ENCODE assay signal across 8 cellular contexts in the genomic region with DNA sequence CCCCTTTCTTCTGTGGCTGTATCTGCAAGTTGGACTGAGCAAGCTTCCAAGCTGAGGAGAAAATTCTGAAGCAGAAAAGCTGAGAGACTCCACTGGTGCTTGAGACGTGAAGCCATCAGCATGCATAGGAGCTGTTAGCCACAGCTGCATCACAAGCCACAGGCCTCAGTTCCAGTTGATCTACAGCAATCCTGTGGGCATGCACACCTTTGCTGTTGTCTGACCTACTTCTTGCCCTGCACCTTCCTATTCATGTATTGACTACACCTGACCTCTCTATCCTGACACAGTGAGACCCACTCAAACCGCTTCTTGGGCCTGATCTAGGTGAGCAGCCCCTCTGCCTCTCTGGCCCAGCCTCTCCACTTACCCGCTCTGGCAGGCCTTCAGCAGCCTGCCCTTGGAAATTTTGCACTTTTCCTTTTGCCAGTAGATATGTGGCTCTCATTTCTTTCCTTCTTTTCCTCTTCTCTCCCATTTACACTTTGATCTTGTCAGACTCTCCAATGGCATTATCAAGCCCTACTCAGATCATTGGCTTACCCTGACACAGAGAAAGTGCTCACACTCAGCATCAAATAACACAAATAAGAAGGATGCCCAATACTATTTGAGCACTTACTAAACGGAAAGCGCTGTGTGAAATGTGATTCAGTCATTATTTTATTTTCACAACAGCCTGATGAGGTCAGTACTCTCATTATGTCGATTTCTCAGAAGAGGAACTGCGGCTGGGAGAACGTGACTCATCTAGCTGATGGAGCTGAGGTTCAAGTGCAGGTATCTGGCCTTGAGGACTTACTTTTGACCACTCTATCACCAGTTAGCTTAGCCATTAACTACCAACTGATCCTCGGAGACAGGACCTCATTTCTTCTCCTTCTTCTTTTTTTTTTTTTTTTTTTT. TPM values are rescaled to one million over a fixed set of nuclear protein-coding genes. Genes with fewer than 3 reads are reported as not detected.
A peak's percentile ranks its signal among the peaks of the same experiment; 100 is the strongest.
DNase-seq lines count a peak whose midpoint lies in the region; ATAC-seq lines count a peak whose summit lies in the region.

No MANE protein-coding gene starts in this region.

- peak; percentile 90 for ATAC-seq in stimulated activated naive CD8-positive, alpha-beta T cell treated with anti-CD3 and anti-CD28 coated beads, Interleukin-15, amount 100 ng/mL, for 72 hours

- DNase-seq in Daoy (ENCODE audit: low read depth) (peak; percentile 93), H4 (ENCODE audit: low spot score) (peak; percentile 87), RPMI7951 (ENCODE audit: low read depth) (peak; percentile 77), fibroblast of gingiva (ENCODE audit: low read depth) (peak; percentile 84), NCI-H1105 treated with DMSO at 0.1 percent for 48 hours (lab: John Stamatoyannopoulos, UW) (no peak), NCI-H2171 (lab: John Stamatoyannopoulos, UW) (no peak), NCI-H2081 treated with DMSO at 0.1 percent for 48 hours (lab: John Stamatoyannopoulos, UW) (no peak)
- peak; percentile 40 to 60 for DNase-seq in stimulated activated naive CD8-positive, alpha-beta T cell treated with anti-CD3 and anti-CD28 coated beads, Interleukin-15, amount 100 ng/mL, for 72 hours

- H3K4me1 Mint-ChIP-seq in stimulated activated naive CD8-positive, alpha-beta T cell treated with anti-CD3 and anti-CD28 coated beads, Interleukin-15, amount 100 ng/mL, for 72 hours = peaks cover 19% of the 10 kb centered on the region

- H3K27ac Mint-ChIP-seq in stimulated activated naive CD8-positive, alpha-beta T cell treated with anti-CD3 and anti-CD28 coated beads, Interleukin-15, amount 100 ng/mL, for 72 hours = peak overlapping the region; percentile 4 to 90

- H3K9me3 Mint-ChIP-seq in stimulated activated naive CD8-positive, alpha-beta T cell treated with anti-CD3 and anti-CD28 coated beads, Interleukin-15, amount 100 ng/mL, for 72 hours = no peaks in the 10 kb centered on the region

- no peaks in the 10 kb centered on the region for H3K27me3 Mint-ChIP-seq in stimulated activated naive CD8-positive, alpha-beta T cell treated with anti-CD3 and anti-CD28 coated beads, Interleukin-15, amount 100 ng/mL, for 72 hours

- peak overlapping the region; percentile 63 to 78 for H3K4me3 Mint-ChIP-seq in stimulated activated naive CD8-positive, alpha-beta T cell treated with anti-CD3 and anti-CD28 coated beads, Interleukin-15, amount 100 ng/mL, for 72 hours

RNA-seq across cellular contexts. Expression of a gene that starts 21.9 kb away (rescaled TPM):
- total RNA-seq in Daoy (2014; rRNA removed; shearing (Covaris generic)) = 6.2 and 18.3 TPM in 2 replicates
- 1.8 and 7.2 TPM in 2 replicates for total RNA-seq in H4 (2014; rRNA removed; shearing (Covaris generic))
- 4.9 and 5.1 TPM in 2 replicates for total RNA-seq in RPMI7951 (2014; rRNA removed; shearing (Covaris generic))

RNA-seq across cellular contexts. Expression of a gene that starts 56.9 kb away (rescaled TPM):
- total RNA-seq in Daoy (2014; rRNA removed; shearing (Covaris generic)) = 119 and 142 TPM in 2 replicates
- total RNA-seq in H4 (2014; rRNA removed; shearing (Covaris generic)) = 94.4 and 95.4 TPM in 2 replicates
- 64.9 and 67.9 TPM in 2 replicates for total RNA-seq in RPMI7951 (2014; rRNA removed; shearing (Covaris generic))

Comparison
In these comparisons a context has a peak if more than half of its experiments do, and no peak if none do; other contexts are left out.
1. DNase-seq: peak in Daoy (single experiment), H4 (single experiment), RPMI7951 (single experiment), fibroblast of gingiva (single experiment) and stimulated activated naive CD8-positive, alpha-beta T cell treated with anti-CD3 and anti-CD28 coated beads, Interleukin-15, amount 100 ng/mL, for 72 hours (2 of 2); none in NCI-H1105 treated with DMSO at 0.1 percent for 48 hours (single experiment), NCI-H2171 (single experiment) and NCI-H2081 treated with DMSO at 0.1 percent for 48 hours (single experiment).